Comparison of ENCODE assay signal across 15 cellular contexts in genomic region chr2:106143495-106144215, GRCh38. TPM values are rescaled to one million over a fixed set of nuclear protein-coding genes. Genes with fewer than 3 reads are reported as not detected.
DNase-seq lines count a peak whose midpoint lies in the region; ATAC-seq, FAIRE-seq and TF ChIP-seq lines count a peak whose summit lies in the region.
"Had no signal": no experiment of that assay in that cellular context is flagged by ENCODE, and none has a peak within 500 bp of the region (broad histone marks: within the 10 kb centered on the region; RNA-seq: fewer than 3 reads in every experiment).

No MANE protein-coding gene starts in this region.

- POLR2A ChIA-PET in IMR-90 (lab: Charles Lee; ENCODE audit: unreplicated experiment): no interaction called here

- no peak for ATAC-seq in IMR-90 (ENCODE audit: low read depth)

- no peak overlapping the region for H2AFZ ChIP-seq in IMR-90 (replicated peaks; ENCODE audit: low read length, poor library complexity)

- no peak overlapping the region for H4K8ac ChIP-seq in IMR-90 (ENCODE audit: low read depth in 2 of 2, low read length in 2 of 2)

- H3K4me3 ChIP-seq in IMR-90 (ENCODE audit: insufficient read depth, low read depth, low read length): no peak overlapping the region
- H3K4me3 ChIP-seq: A549, uterus had no signal

- peaks cover 62% of the 10 kb centered on the region for H3K4me1 Mint-ChIP-seq in T-helper 1 cell treated with Interleukin-12 subunit alpha and Interleukin-12 subunit beta and Interleukin-4 antibody, amounts not matched to agents 30 μg/mL and 1 μg/mL, for 36 hours (ENCODE audit: low read depth)
- peaks cover 76% of the 10 kb centered on the region for H3K4me1 Mint-ChIP-seq in activated naive CD8-positive, alpha-beta T cell (ENCODE audit: low read depth)

- H3K27me3 Mint-ChIP-seq in T-helper 1 cell treated with Interleukin-12 subunit alpha and Interleukin-12 subunit beta and Interleukin-4 antibody, amounts not matched to agents 30 μg/mL and 1 μg/mL, for 36 hours (ENCODE audit: low read depth): no peaks in the 10 kb centered on the region
- no peaks in the 10 kb centered on the region for H3K27me3 Mint-ChIP-seq in activated naive CD8-positive, alpha-beta T cell

- dilution Hi-C loops in IMR-90 (cut with HindIII; ENCODE audit: low sequenced_read_pairs, unreplicated experiment): no loop called here

- no peak overlapping the region for H3K18ac ChIP-seq in IMR-90 (ENCODE audit: low read depth, low read length)

- H3K9me3 ChIP-seq in IMR-90 (ENCODE audit: control insufficient read depth, insufficient read depth, low read length): no peaks in the 10 kb centered on the region
- H3K9me3 ChIP-seq: A549, uterus had no signal

- no peak overlapping the region for H3K14ac ChIP-seq in IMR-90 (replicated peaks; ENCODE audit: low read depth, low read length)

- H2BK5ac ChIP-seq in IMR-90 (ENCODE audit: low read depth, low read length, poor library complexity, severe bottlenecking): no peak overlapping the region

- H4K5ac ChIP-seq in IMR-90 (ENCODE audit: low read depth, low read length): no peak overlapping the region

- in situ Hi-C loops in IMR-90 (cut with MboI; ENCODE audit: low sequenced_read_pairs) (no loop called here), ACHN (cut with HindIII; ENCODE audit: low pct_ligation_motif_present, low pct_unique_long_range_greater_than_20kb, low sequenced_read_pairs) (no loop called here)

- peaks cover 5% of the 10 kb centered on the region for H3K36me3 ChIP-seq in IMR-90 (ENCODE audit: control insufficient read depth, insufficient read depth, low read length)
- H3K36me3 ChIP-seq: uterus had no signal

- peak overlapping the region; percentile 27; the same call in 1 of the 2 replicates for H4K91ac ChIP-seq in IMR-90 (ENCODE audit: insufficient read depth, low read depth, low read length)

- H3K4me3 Mint-ChIP-seq in T-helper 1 cell treated with Interleukin-12 subunit alpha and Interleukin-12 subunit beta and Interleukin-4 antibody, amounts not matched to agents 30 μg/mL and 1 μg/mL, for 36 hours: no peak overlapping the region
- no peak overlapping the region for H3K4me3 Mint-ChIP-seq in activated naive CD8-positive, alpha-beta T cell

- H3K23ac ChIP-seq in IMR-90 (ENCODE audit: low read depth, low read length): no peak overlapping the region

- peak overlapping the region; percentile 95 for H3K27ac Mint-ChIP-seq in T-helper 1 cell treated with Interleukin-12 subunit alpha and Interleukin-12 subunit beta and Interleukin-4 antibody, amounts not matched to agents 30 μg/mL and 1 μg/mL, for 36 hours
- H3K27ac Mint-ChIP-seq in activated naive CD8-positive, alpha-beta T cell: peak overlapping the region; percentile 80

- H2BK120ac ChIP-seq in IMR-90 (ENCODE audit: low read depth, low read length): no peak overlapping the region

- H2BK15ac ChIP-seq in IMR-90 (ENCODE audit: low read depth, low read length): no peak overlapping the region

- H3K9me1 ChIP-seq in IMR-90 (ENCODE audit: insufficient read depth, low read length): peaks cover 10% of the 10 kb centered on the region

- H3K9ac ChIP-seq in IMR-90 (ENCODE audit: low read depth, low read length): no peak overlapping the region

- peak overlapping the region; percentile 38; the same call in 1 of the 2 replicates for H2AK5ac ChIP-seq in IMR-90 (ENCODE audit: low read depth, low read length)

- no peak for TF ChIP-seq CTCF in IMR-90 (conservative IDR thresholded peaks at IDR 0.05; ENCODE audit: low read depth, low read length)

- no peak for DNase-seq in T-helper 1 cell
- no peak for DNase-seq in IMR-90
- DNase-seq in myocyte (ENCODE audit: low read depth): peak; percentile 29
- no peak for DNase-seq in NCI-H1417 treated with DMSO at 0.1 percent for 48 hours (lab: John Stamatoyannopoulos, UW)
- no peak for DNase-seq in GM12892 (ENCODE audit: insufficient read length)
- no peak for DNase-seq in ACHN
- DNase-seq: aorta; NCI-H1694 treated with DMSO at 0.1 percent for 48 hours; NK-92 treated with Interleukin-12 subunit alpha and Interleukin-12 subunit beta, amount 100 ng/mL, for 24 hours; occipital lobe; stimulated activated CD4-positive, alpha-beta T cell treated with anti-CD3 and anti-CD28 coated beads, Interleukin-12 subunit alpha, Interleukin-12 subunit beta, amount 100 ng/mL, for 4 hours; uterus had no signal

- H3K56ac ChIP-seq in IMR-90 (ENCODE audit: extremely low read depth, insufficient read depth, low read length): no peak overlapping the region

- FAIRE-seq in GM12892 (lab: Jason Lieb, UNC): no peak
- FAIRE-seq: A549 had no signal

- H3K36me3 Mint-ChIP-seq in T-helper 1 cell treated with Interleukin-12 subunit alpha and Interleukin-12 subunit beta and Interleukin-4 antibody, amounts not matched to agents 30 μg/mL and 1 μg/mL, for 36 hours (ENCODE audit: low read depth): peaks cover 37% of the 10 kb centered on the region
- H3K36me3 Mint-ChIP-seq in activated naive CD8-positive, alpha-beta T cell: peaks cover 33% of the 10 kb centered on the region

- 86% methylated on average over 3 of the region's 7 CpGs; no CpG with 5 or more reads in 1 of the 2 experiments for WGBS in IMR-90 (ENCODE audit: extremely low coverage in 2 of 2, insufficient read length in 1 of 2), 2 experiments

- TF ChIP-seq POLR2A in IMR-90 (IDR thresholded peaks at IDR 0.05; ENCODE audit: low read depth, low read length): no peak
- no peak for TF ChIP-seq POLR2A in GM12892 (IDR thresholded peaks at IDR 0.05; ENCODE audit: low read depth, low read length)

- no peaks in the 10 kb centered on the region for H4K20me1 ChIP-seq in IMR-90 (ENCODE audit: insufficient read depth, low read length)

- no peak overlapping the region for H3K4ac ChIP-seq in IMR-90 (ENCODE audit: low read depth, low read length)

- CTCF ChIA-PET in IMR-90 (lab: Yijun Ruan, JAX): no interaction called here

- no peak overlapping the region for H3K4me2 ChIP-seq in IMR-90 (ENCODE audit: low read depth, low read length)
- H3K4me2 ChIP-seq: A549 had no signal

- H3K4me1 ChIP-seq in IMR-90 (ENCODE audit: control insufficient read depth, insufficient read depth, low read length): peaks cover 18% of the 10 kb centered on the region
- H3K4me1 ChIP-seq: uterus had no signal

- H3K27ac ChIP-seq in IMR-90 (ENCODE audit: insufficient read depth, low read length): no peak overlapping the region
- H3K27ac ChIP-seq: A549, uterus had no signal

- no peaks in the 10 kb centered on the region for H3K9me3 Mint-ChIP-seq in T-helper 1 cell treated with Interleukin-12 subunit alpha and Interleukin-12 subunit beta and Interleukin-4 antibody, amounts not matched to agents 30 μg/mL and 1 μg/mL, for 36 hours
- no peaks in the 10 kb centered on the region for H3K9me3 Mint-ChIP-seq in activated naive CD8-positive, alpha-beta T cell (ENCODE audit: low read depth)

- no peak overlapping the region for H2AK9ac ChIP-seq in IMR-90 (replicated peaks; ENCODE audit: low read depth, low read length, poor library complexity)

- H3K79me1 ChIP-seq in IMR-90 (ENCODE audit: low read depth in 1 of 2, low read length in 2 of 2): peaks cover 5 to 14% of the 10 kb centered on the region in 2 experiments; a peak in 3 of 4 replicates

- TF ChIP-seq RAD21 in IMR-90 (IDR thresholded peaks at IDR 0.05; ENCODE audit: low read length): no peak

- intact Hi-C loops in IMR-90 (cut with micrococcal nuclease): loop anchor here (5.0 kb wide), 1 partner anchor 49 kb away; the partner anchor contains the start of gene UXS1

- H2BK20ac ChIP-seq in IMR-90 (ENCODE audit: low read depth, low read length): no peak overlapping the region

- no TSS peak for BruUV-seq in IMR-90 (replicated peaks; lab: Mats Ljungman, UMichigan)

- no peaks in the 10 kb centered on the region for H3K27me3 ChIP-seq in IMR-90 (ENCODE audit: control insufficient read depth, insufficient read depth, low read length)
- H3K27me3 ChIP-seq: uterus had no signal

TF ChIP-seq in IMR-90, 13 proteins besides CTCF, POLR2A, EP300 and RAD21:
- no peak for TF ChIP-seq CEBPB (IDR thresholded peaks at IDR 0.05; ENCODE audit: low read depth, low read length)
- TF ChIP-seq MXI1 (IDR thresholded peaks at IDR 0.05; ENCODE audit: borderline replicate concordance, low read depth, low read length): no peak
- TF ChIP-seq NFE2L2 (IDR thresholded peaks at IDR 0.05; ENCODE audit: low read depth, low read length): no peak
- TF ChIP-seq, protein P1, sequence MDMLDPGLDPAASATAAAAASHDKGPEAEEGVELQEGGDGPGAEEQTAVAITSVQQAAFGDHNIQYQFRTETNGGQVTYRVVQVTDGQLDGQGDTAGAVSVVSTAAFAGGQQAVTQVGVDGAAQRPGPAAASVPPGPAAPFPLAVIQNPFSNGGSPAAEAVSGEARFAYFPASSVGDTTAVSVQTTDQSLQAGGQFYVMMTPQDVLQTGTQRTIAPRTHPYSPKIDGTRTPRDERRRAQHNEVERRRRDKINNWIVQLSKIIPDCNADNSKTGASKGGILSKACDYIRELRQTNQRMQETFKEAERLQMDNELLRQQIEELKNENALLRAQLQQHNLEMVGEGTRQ (IDR thresholded peaks at IDR 0.05; ENCODE audit: low read depth, low read length): no peak
- TF ChIP-seq FOS (IDR thresholded peaks at IDR 0.05; ENCODE audit: low read depth, low read length): no peak
- no peak for TF ChIP-seq BHLHE40 (IDR thresholded peaks at IDR 0.05; ENCODE audit: low read depth, low read length)
- TF ChIP-seq ELK1 (IDR thresholded peaks at IDR 0.05; ENCODE audit: borderline replicate concordance, low read depth, low read length): no peak
- no peak for TF ChIP-seq MAFK (IDR thresholded peaks at IDR 0.05; ENCODE audit: low read depth, low read length)
- TF ChIP-seq SMC3 (IDR thresholded peaks at IDR 0.05; ENCODE audit: low read depth, low read length): no peak
- TF ChIP-seq MAZ (IDR thresholded peaks at IDR 0.05; ENCODE audit: borderline replicate concordance, low read depth, low read length): no peak
- TF ChIP-seq RCOR1 (IDR thresholded peaks at IDR 0.05; ENCODE audit: insufficient replicate concordance, low read length): no peak
- TF ChIP-seq CHD1 (IDR thresholded peaks at IDR 0.05; ENCODE audit: low read depth, low read length): no peak
- TF ChIP-seq RFX5 (IDR thresholded peaks at IDR 0.05; ENCODE audit: low read depth, low read length): no peak
TF ChIP-seq in IMR-90: peak in this region for 0.

RNA-seq across cellular contexts. Expression of gene UXS1, which starts 50.4 kb away (rescaled TPM):
- total RNA-seq in IMR-90 (2012; rRNA removed) (24.7 and 33.7 TPM in 2 replicates), myocyte (51.0 and 51.1 TPM in 2 replicates)
- polyA plus RNA-seq in IMR-90 (2012; rRNA removed): 54.1 and 54.3 TPM in 2 replicates
- polyA plus RNA-seq in IMR-90 (2012; cell fraction: cytosol; rRNA removed): 31.1 and 35.6 TPM in 2 replicates
- 22.8 and 23.4 TPM in 2 replicates for polyA plus RNA-seq in IMR-90 (2012; cell fraction: nucleus; rRNA removed; ENCODE audit: low replicate concordance)
- 34.1 TPM for polyA plus RNA-seq in myocyte (2012)
- 20.8 TPM for polyA plus RNA-seq in GM12892 (2012; ENCODE audit: missing spikeins)
